Comparison of ENCODE assay signal across 19 cellular contexts in the genomic region with DNA sequence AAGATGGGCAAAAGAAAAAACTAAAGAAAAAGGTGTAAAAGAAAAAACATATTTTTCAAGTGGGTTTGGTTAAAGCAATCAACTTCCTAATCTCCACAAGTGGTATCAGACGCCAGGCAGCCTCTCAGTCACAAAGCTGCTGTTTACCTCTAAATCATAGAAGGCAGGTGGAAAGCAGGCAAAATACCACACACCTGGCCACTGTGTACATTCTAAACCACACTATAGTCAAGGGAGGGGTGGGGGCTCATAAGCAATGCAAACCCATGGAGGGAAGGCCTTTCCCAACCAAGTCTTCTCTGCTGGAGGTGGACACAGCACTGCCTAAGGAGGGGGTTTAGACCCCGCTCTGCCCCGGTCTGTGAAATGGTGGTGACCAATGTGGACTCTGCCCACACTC. TPM values are rescaled to one million over a fixed set of nuclear protein-coding genes. Genes with fewer than 3 reads are reported as not detected.
DNase-seq lines count a peak whose midpoint lies in the region; ATAC-seq, FAIRE-seq and TF ChIP-seq lines count a peak whose summit lies in the region.
"Had no signal": no experiment of that assay in that cellular context is flagged by ENCODE, and none has a peak within 500 bp of the region (broad histone marks: within the 10 kb centered on the region; RNA-seq: fewer than 3 reads in every experiment).

No MANE protein-coding gene starts in this region.

- H2AFZ ChIP-seq in HepG2 (ENCODE audit: low read length) = no peak overlapping the region
- H2AFZ ChIP-seq: GM23248, neural progenitor cell had no signal

- no peaks in the 10 kb centered on the region for H3K36me3 ChIP-seq in HepG2 (replicated peaks in 1 of 2; ENCODE audit: control insufficient read depth in 1 of 2, insufficient read depth in 2 of 2, low read length in 2 of 2)
- H3K36me3 ChIP-seq: brain microvascular endothelial cell, MG63, neural progenitor cell, upper lobe of left lung had no signal

- peaks cover 51% of the 10 kb centered on the region for H3K4me1 Mint-ChIP-seq in stimulated activated naive CD8-positive, alpha-beta T cell treated with anti-CD3 and anti-CD28 coated beads, Interleukin-15, Interleukin-2, amounts not matched to agents 100 ng/mL and 50 ng/mL, for 24 hours (ENCODE audit: low read depth)
- peaks cover 38% of the 10 kb centered on the region for H3K4me1 Mint-ChIP-seq in activated T-helper 2 cell treated with anti-CD3 and anti-CD28 coated beads, Interferon-gamma antibody, Interleukin-2, Interleukin-4, amounts not matched to agents 10 μg/mL and 5 μg/mL and 100 μg/mL, durations not matched to agents 14 hours and 24 hours and 36 hours (ENCODE audit: low read depth)
- peaks cover 21% of the 10 kb centered on the region for H3K4me1 Mint-ChIP-seq in activated naive CD4-positive, alpha-beta T cell treated with anti-CD3 and anti-CD28 coated beads for 36 hours (ENCODE audit: low read depth)
- H3K4me1 Mint-ChIP-seq in glutamatergic neuron (ENCODE audit: low read depth, unreplicated experiment) = no peaks in the 10 kb centered on the region
- H3K4me1 Mint-ChIP-seq: neural progenitor cell had no signal

- in situ Hi-C loops in HepG2 (cut with HindIII; ENCODE audit: extremely low pct_ligation_motif_present, low pct_unique_long_range_greater_than_20kb) = no loop called here

- intact Hi-C loops in activated T-helper 2 cell treated with anti-CD3 and anti-CD28 coated beads, Interferon-gamma antibody, Interleukin-2, Interleukin-4, amounts not matched to agents 10 μg/mL and 5 μg/mL and 100 μg/mL, durations not matched to agents 14 hours and 24 hours and 36 hours (cut with micrococcal nuclease) = no loop called here
- intact Hi-C loops in HepG2 (cut with micrococcal nuclease; ENCODE audit: unreplicated experiment) = no loop called here
- intact Hi-C loops in activated naive CD4-positive, alpha-beta T cell treated with anti-CD3 and anti-CD28 coated beads for 36 hours (cut with micrococcal nuclease) = loop anchor here (10.0 kb wide), 1 partner anchor 413 kb away; no protein-coding TSS in a partner anchor

- no peak for TF ChIP-seq EP300 in HepG2 (IDR thresholded peaks at IDR 0.05; ENCODE audit: low read depth in 2 of 2, low read length in 2 of 2)
- no peak for TF ChIP-seq EP300 in HepG2 (CRISPR knock-in tag; IDR thresholded peaks at IDR 0.05; ENCODE audit: borderline replicate concordance)

- peaks cover 2 to 38% of the 10 kb centered on the region in 2 experiments for H3K27me3 ChIP-seq in HepG2 (ENCODE audit: control insufficient read depth in 1 of 2, insufficient read depth in 2 of 2, low read length in 2 of 2)
- H3K27me3 ChIP-seq: brain microvascular endothelial cell, neural progenitor cell, upper lobe of left lung had no signal

- no peak for ATAC-seq in stimulated activated naive CD8-positive, alpha-beta T cell treated with anti-CD3 and anti-CD28 coated beads, Interleukin-15, Interleukin-2, amounts not matched to agents 100 U/mL and 50 U/mL, for 24 hours
- no peak for ATAC-seq in HepG2
- ATAC-seq: A549, sciatic nerve had no signal

- no peaks in the 10 kb centered on the region for H3K4me1 ChIP-seq in HepG2 (ENCODE audit: insufficient read depth, low read length)
- H3K4me1 ChIP-seq: neural progenitor cell had no signal

- no peak for TF ChIP-seq RAD21 in HepG2 (CRISPR knock-in tag; IDR thresholded peaks at IDR 0.05)

- TF ChIP-seq POLR2A in HepG2 (IDR thresholded peaks at IDR 0.05; ENCODE audit: insufficient read depth in 1 of 2, low read depth in 2 of 2, low read length in 2 of 2) = no peak

- TF ChIP-seq CTCF in HepG2 (CRISPR knock-in tag; IDR thresholded peaks at IDR 0.05) = no peak
- TF ChIP-seq CTCF in glutamatergic neuron (IDR thresholded peaks at IDR 0.05; ENCODE audit: partially characterized antibody, unreplicated experiment) = no peak

- H3K4me2 ChIP-seq in HepG2 (ENCODE audit: low read depth, low read length) = no peak overlapping the region
- H3K4me2 ChIP-seq: neural progenitor cell had no signal

- CTCF ChIA-PET in HepG2 (lab: Yijun Ruan, JAX; ENCODE audit: low intra/inter-chr PET ratio, low total read pairs) = no interaction called here
- CTCF ChIA-PET in activated naive CD4-positive, alpha-beta T cell treated with anti-CD3 and anti-CD28 coated beads for 36 hours (lab: Charles Lee) = interaction anchor here (0.6 to 1.5 kb wide), 3 partner anchors 13 to 193 kb away, joined by 3 to 11 read pairs (median 7); no protein-coding TSS in a partner anchor

- H3K4me3 ChIP-seq in HepG2 (replicated peaks in 1 of 3; ENCODE audit: insufficient read depth in 1 of 3, low read depth in 2 of 3, low read length in 3 of 3) = no peak overlapping the region
- H3K4me3 ChIP-seq: A549, GM23248, MG63, neural progenitor cell, upper lobe of left lung had no signal

- BruUV-seq in HepG2 (replicated peaks; lab: Mats Ljungman, UMichigan) = no TSS peak

- H4K20me1 ChIP-seq in HepG2 (ENCODE audit: insufficient read depth, low read length) = no peaks in the 10 kb centered on the region

- H3K36me3 Mint-ChIP-seq in stimulated activated naive CD8-positive, alpha-beta T cell treated with anti-CD3 and anti-CD28 coated beads, Interleukin-15, Interleukin-2, amounts not matched to agents 100 ng/mL and 50 ng/mL, for 24 hours (ENCODE audit: low read depth) = no peaks in the 10 kb centered on the region
- peaks cover 8% of the 10 kb centered on the region for H3K36me3 Mint-ChIP-seq in activated T-helper 2 cell treated with anti-CD3 and anti-CD28 coated beads, Interferon-gamma antibody, Interleukin-2, Interleukin-4, amounts not matched to agents 10 μg/mL and 5 μg/mL and 100 μg/mL, durations not matched to agents 14 hours and 24 hours and 36 hours (ENCODE audit: low read depth)
- H3K36me3 Mint-ChIP-seq in activated naive CD4-positive, alpha-beta T cell treated with anti-CD3 and anti-CD28 coated beads for 36 hours (ENCODE audit: low read depth) = no peaks in the 10 kb centered on the region
- no peaks in the 10 kb centered on the region for H3K36me3 Mint-ChIP-seq in glutamatergic neuron (ENCODE audit: unreplicated experiment)
- H3K36me3 Mint-ChIP-seq: neural progenitor cell had no signal

- peaks cover 5% of the 10 kb centered on the region for H3K27me3 Mint-ChIP-seq in stimulated activated naive CD8-positive, alpha-beta T cell treated with anti-CD3 and anti-CD28 coated beads, Interleukin-15, Interleukin-2, amounts not matched to agents 100 ng/mL and 50 ng/mL, for 24 hours
- H3K27me3 Mint-ChIP-seq in activated T-helper 2 cell treated with anti-CD3 and anti-CD28 coated beads, Interferon-gamma antibody, Interleukin-2, Interleukin-4, amounts not matched to agents 10 μg/mL and 5 μg/mL and 100 μg/mL, durations not matched to agents 14 hours and 24 hours and 36 hours (ENCODE audit: low read depth) = no peaks in the 10 kb centered on the region
- H3K27me3 Mint-ChIP-seq in activated naive CD4-positive, alpha-beta T cell treated with anti-CD3 and anti-CD28 coated beads for 36 hours (ENCODE audit: low read depth) = no peaks in the 10 kb centered on the region
- peaks cover 6% of the 10 kb centered on the region for H3K27me3 Mint-ChIP-seq in glutamatergic neuron (ENCODE audit: unreplicated experiment)
- H3K27me3 Mint-ChIP-seq: activated CD4-positive, alpha-beta memory T cell treated with anti-CD3 and anti-CD28 coated beads, Interleukin-2, amount 10 ng/mL, durations not matched to agents 7 days and 5 days had no signal

- H3K9ac ChIP-seq in HepG2 (ENCODE audit: insufficient read depth, low read depth, low read length) = no peak overlapping the region
- H3K9ac ChIP-seq: GM23248, neural progenitor cell had no signal

- DNase-seq in stimulated activated naive CD8-positive, alpha-beta T cell treated with anti-CD3 and anti-CD28 coated beads, Interleukin-15, Interleukin-2, amounts not matched to agents 100 U/mL and 50 U/mL, for 24 hours = no peak
- peak; percentile 87 for DNase-seq in NCI-H2196 (lab: John Stamatoyannopoulos, UW; ENCODE audit: unreplicated experiment)
- DNase-seq in activated T-helper 2 cell treated with anti-CD3 and anti-CD28 coated beads, Interferon-gamma antibody, Interleukin-2, Interleukin-4, amounts not matched to agents 10 μg/mL and 5 μg/mL and 100 μg/mL, durations not matched to agents 14 hours and 24 hours and 36 hours (ENCODE audit: low spot score) = no peak
- DNase-seq in HepG2 (ENCODE audit: low spot score) = no peak
- DNase-seq in activated naive CD4-positive, alpha-beta T cell treated with anti-CD3 and anti-CD28 coated beads for 36 hours = no peak
- no peak for DNase-seq in glutamatergic neuron
- no peak for DNase-seq in iPS-NIHi11 (ENCODE audit: low spot score)
- DNase-seq: activated CD4-positive, alpha-beta memory T cell treated with anti-CD3 and anti-CD28 coated beads, Interleukin-2, amount 10 ng/mL, durations not matched to agents 7 days and 5 days; activated effector memory CD4-positive, alpha-beta T cell treated with Interleukin-2 at 50 U/mL for 16 hours; brain microvascular endothelial cell; GM23248; MG63; stimulated activated CD4-positive, alpha-beta T cell treated with anti-CD3 and anti-CD28 coated beads, Interleukin-2, amount 100 ng/mL, for 48 hours; upper lobe of left lung had no signal

- no peaks in the 10 kb centered on the region for H3K9me3 ChIP-seq in HepG2 (ENCODE audit: low read length)
- H3K9me3 ChIP-seq: A549, MG63, upper lobe of left lung had no signal

- H3K79me2 ChIP-seq in HepG2 (ENCODE audit: insufficient read depth, low read length) = no peaks in the 10 kb centered on the region

- FAIRE-seq in HepG2 (lab: Jason Lieb, UNC) = no peak
- FAIRE-seq: A549, frontal cortex had no signal

- WGBS in HepG2 (ENCODE audit: low lambda C conversion rate) = 37% methylated on average over 3 of the region's 3 CpGs

- H3K4me3 Mint-ChIP-seq in stimulated activated naive CD8-positive, alpha-beta T cell treated with anti-CD3 and anti-CD28 coated beads, Interleukin-15, Interleukin-2, amounts not matched to agents 100 ng/mL and 50 ng/mL, for 24 hours = no peak overlapping the region
- H3K4me3 Mint-ChIP-seq in activated T-helper 2 cell treated with anti-CD3 and anti-CD28 coated beads, Interferon-gamma antibody, Interleukin-2, Interleukin-4, amounts not matched to agents 10 μg/mL and 5 μg/mL and 100 μg/mL, durations not matched to agents 14 hours and 24 hours and 36 hours (ENCODE audit: low read depth) = no peak overlapping the region
- H3K4me3 Mint-ChIP-seq in activated naive CD4-positive, alpha-beta T cell treated with anti-CD3 and anti-CD28 coated beads for 36 hours = no peak overlapping the region
- no peak overlapping the region for H3K4me3 Mint-ChIP-seq in glutamatergic neuron (ENCODE audit: unreplicated experiment)
- H3K4me3 Mint-ChIP-seq: activated CD4-positive, alpha-beta memory T cell treated with anti-CD3 and anti-CD28 coated beads, Interleukin-2, amount 10 ng/mL, durations not matched to agents 7 days and 5 days; neural progenitor cell had no signal

- POLR2A ChIA-PET in HepG2 (lab: Yijun Ruan, JAX) = no interaction called here

- peak overlapping the region; percentile 83 for H3K27ac Mint-ChIP-seq in stimulated activated naive CD8-positive, alpha-beta T cell treated with anti-CD3 and anti-CD28 coated beads, Interleukin-15, Interleukin-2, amounts not matched to agents 100 ng/mL and 50 ng/mL, for 24 hours
- peak overlapping the region; percentile 31 for H3K27ac Mint-ChIP-seq in activated T-helper 2 cell treated with anti-CD3 and anti-CD28 coated beads, Interferon-gamma antibody, Interleukin-2, Interleukin-4, amounts not matched to agents 10 μg/mL and 5 μg/mL and 100 μg/mL, durations not matched to agents 14 hours and 24 hours and 36 hours
- H3K27ac Mint-ChIP-seq in activated naive CD4-positive, alpha-beta T cell treated with anti-CD3 and anti-CD28 coated beads for 36 hours = no peak overlapping the region
- H3K27ac Mint-ChIP-seq in glutamatergic neuron (ENCODE audit: unreplicated experiment) = no peak overlapping the region
- H3K27ac Mint-ChIP-seq: activated CD4-positive, alpha-beta memory T cell treated with anti-CD3 and anti-CD28 coated beads, Interleukin-2, amount 10 ng/mL, durations not matched to agents 7 days and 5 days; neural progenitor cell had no signal

- no peaks in the 10 kb centered on the region for H3K9me3 Mint-ChIP-seq in stimulated activated naive CD8-positive, alpha-beta T cell treated with anti-CD3 and anti-CD28 coated beads, Interleukin-15, Interleukin-2, amounts not matched to agents 100 ng/mL and 50 ng/mL, for 24 hours
- no peaks in the 10 kb centered on the region for H3K9me3 Mint-ChIP-seq in activated T-helper 2 cell treated with anti-CD3 and anti-CD28 coated beads, Interferon-gamma antibody, Interleukin-2, Interleukin-4, amounts not matched to agents 10 μg/mL and 5 μg/mL and 100 μg/mL, durations not matched to agents 14 hours and 24 hours and 36 hours
- H3K9me3 Mint-ChIP-seq in activated naive CD4-positive, alpha-beta T cell treated with anti-CD3 and anti-CD28 coated beads for 36 hours = no peaks in the 10 kb centered on the region
- H3K9me3 Mint-ChIP-seq in glutamatergic neuron (ENCODE audit: unreplicated experiment) = peaks cover 1% of the 10 kb centered on the region
- H3K9me3 Mint-ChIP-seq: activated CD4-positive, alpha-beta memory T cell treated with anti-CD3 and anti-CD28 coated beads, Interleukin-2, amount 10 ng/mL, durations not matched to agents 7 days and 5 days; neural progenitor cell had no signal

- no peak overlapping the region for H3K27ac ChIP-seq in HepG2 (ENCODE audit: extremely low read length, insufficient read depth, low read length)
- H3K27ac ChIP-seq: brain microvascular endothelial cell, GM23248, neural progenitor cell had no signal

RNA-seq across cellular contexts. Expression of gene MCF2L2, which starts 50.4 kb away (rescaled TPM):
- total RNA-seq in activated T-helper 2 cell treated with anti-CD3 and anti-CD28 coated beads, Interferon-gamma antibody, Interleukin-2, Interleukin-4, amounts not matched to agents 10 μg/mL and 5 μg/mL and 100 μg/mL, durations not matched to agents 14 hours and 24 hours and 36 hours = 7.5 and 8.3 TPM in 2 replicates
- total RNA-seq in HepG2 (2016; rRNA removed; fragmentation: Illumina TruSeq; extraction: Trizol) = not detected in 2 replicates
- total RNA-seq in HepG2 (2016; cell fraction: cytosol; rRNA removed; fragmentation: Illumina TruSeq; extraction: Trizol; ENCODE audit: low read depth) = not detected in 2 replicates
- total RNA-seq in HepG2 (2016; cell fraction: insoluble cytoplasmic fraction; rRNA removed; fragmentation: Illumina TruSeq; extraction: Trizol) = not detected in 2 replicates
- not detected in 2 replicates for total RNA-seq in HepG2 (2016; cell fraction: membrane; rRNA removed; fragmentation: Illumina TruSeq; extraction: Trizol)
- total RNA-seq in HepG2 (2016; cell fraction: nucleus; rRNA removed; fragmentation: Illumina TruSeq; extraction: Trizol) = 0.09 TPM in 1 of 2 replicates, not detected in the other
- not detected in 2 replicates for polyA plus RNA-seq in HepG2 (2011; rRNA removed)
- not detected in 2 replicates for polyA plus RNA-seq in HepG2 (2011; cell fraction: cytosol; rRNA removed)
- polyA plus RNA-seq in HepG2 (2011; cell fraction: nucleus; rRNA removed) = 0.03 TPM in 1 of 2 replicates, not detected in the other
- not detected in 2 replicates for polyA plus RNA-seq in HepG2 (2012)
- polyA plus RNA-seq in HepG2 (2016; cell fraction: cytosol; fragmentation: Illumina TruSeq; extraction: Trizol; ENCODE audit: low read depth) = not detected in 2 replicates
- polyA plus RNA-seq in HepG2 (2016; cell fraction: insoluble cytoplasmic fraction; fragmentation: Illumina TruSeq; extraction: Trizol; ENCODE audit: low read depth) = not detected in 2 replicates
- polyA plus RNA-seq in HepG2 (2016; cell fraction: membrane; fragmentation: Illumina TruSeq; extraction: Trizol; ENCODE audit: low read depth) = not detected in 2 replicates
- not detected in 2 replicates for polyA plus RNA-seq in HepG2 (2016; cell fraction: nucleus; fragmentation: Illumina TruSeq; extraction: Trizol; ENCODE audit: insufficient read depth, low read depth)
- 0.02 and 0.23 TPM in 2 replicates for polyA minus RNA-seq in HepG2 (2011; rRNA and poly(A)+ RNA removed; ENCODE audit: low replicate concordance)
- polyA minus RNA-seq in HepG2 (2011; cell fraction: cytosol; rRNA and poly(A)+ RNA removed) = not detected in 2 replicates
- 0.37 TPM in 1 of 2 replicates, not detected in the other for polyA minus RNA-seq in HepG2 (2011; cell fraction: nucleus; rRNA and poly(A)+ RNA removed)
- total RNA-seq in activated naive CD4-positive, alpha-beta T cell treated with anti-CD3 and anti-CD28 coated beads for 36 hours = 1 to 10 TPM; 1.0 to 1.7 TPM
- 18.1 TPM for total RNA-seq in glutamatergic neuron (ENCODE audit: unreplicated experiment)
- total RNA-seq: GM23248 had no signal
- polyA plus RNA-seq: GM23248 had no signal

Comparison
In these comparisons a context has a peak if more than half of its experiments do, and no peak if none do; other contexts are left out.
1. H3K27ac Mint-ChIP-seq: peak in stimulated activated naive CD8-positive, alpha-beta T cell treated with anti-CD3 and anti-CD28 coated beads, Interleukin-15, Interleukin-2, amounts not matched to agents 100 ng/mL and 50 ng/mL, for 24 hours (single experiment) and activated T-helper 2 cell treated with anti-CD3 and anti-CD28 coated beads, Interferon-gamma antibody, Interleukin-2, Interleukin-4, amounts not matched to agents 10 μg/mL and 5 μg/mL and 100 μg/mL, durations not matched to agents 14 hours and 24 hours and 36 hours (single experiment); none in activated naive CD4-positive, alpha-beta T cell treated with anti-CD3 and anti-CD28 coated beads for 36 hours (single experiment) and glutamatergic neuron (single experiment).